26 cellular contexts compared by ENCODE assay signal in genomic region chr5:109136906-109137305, GRCh38.
"Had no signal": no experiment of that assay in that cellular context is flagged by ENCODE, and none has a peak within 500 bp of the region (broad histone marks: within the 10 kb centered on the region; RNA-seq: fewer than 3 reads in every experiment).

No MANE protein-coding gene starts in this region.

- H3K27ac ChIP-seq: stomach, suprapubic skin, testis, thoracic aorta, thyroid gland, tibial artery, tibial nerve, transverse colon, upper lobe of left lung, upper lobe of right lung, uterus, vagina had no signal

- H3K4me1 ChIP-seq: suprapubic skin, thyroid gland, upper lobe of left lung, upper lobe of right lung, uterus, vagina had no signal

- DNase-seq: stimulated activated CD4-positive, alpha-beta T cell treated with anti-CD3 and anti-CD28 coated beads, Interleukin-2, amount 100 ng/mL, for 48 hours; stimulated activated CD4-positive, alpha-beta T cell treated with anti-CD3 and anti-CD28 coated beads, Interleukin-4, amount 100 ng/mL, for 1 hour; stimulated activated CD4-positive, alpha-beta T cell treated with anti-CD3 and anti-CD28 coated beads, Interleukin-4, amount 100 ng/mL, for 24 hours; stimulated activated CD4-positive, alpha-beta T cell treated with anti-CD3 and anti-CD28 coated beads, Interleukin-4, amount 100 ng/mL, for 4 hours; stimulated activated CD8-positive, alpha-beta memory T cell treated with anti-CD3 and anti-CD28 coated beads, Interleukin-4, amount 100 ng/mL, for 48 hours; stimulated activated naive B cell treated with anti-CD40 and anti-IgM and Interleukin-4, amounts not matched to agents 10 μg/mL and 1 μg/mL and 100 μg/mL, for 72 hours; stimulated activated naive CD4-positive, alpha-beta T cell; stimulated activated naive CD4-positive, alpha-beta T cell treated with Interleukin-2 at 50 U/mL for 16 hours; stimulated activated naive CD8-positive, alpha-beta T cell treated with anti-CD3 and anti-CD28 coated beads, Interleukin-15, amount 100 ng/mL, for 72 hours; stimulated activated naive CD8-positive, alpha-beta T cell treated with anti-CD3 and anti-CD28 coated beads, Interleukin-15, Interleukin-2, amounts not matched to agents 100 U/mL and 50 U/mL, for 24 hours; stomach; substantia nigra; testis; thyroid gland; tibial artery; transverse colon; trophoblast cell; upper lobe of left lung; upper lobe of right lung; uterus had no signal

- H3K4me3 ChIP-seq: stomach, suprapubic skin, testis, thoracic aorta, thyroid gland, tibial artery, tibial nerve, transverse colon, upper lobe of left lung, upper lobe of right lung, uterus, vagina had no signal

- H3K9me3 ChIP-seq: stomach, suprapubic skin, testis, thoracic aorta, thyroid gland, tibial artery, tibial nerve, transverse colon, upper lobe of left lung, upper lobe of right lung, uterus, vagina had no signal

- ATAC-seq: stimulated activated effector memory CD8-positive, alpha-beta T cell treated with anti-CD3 and anti-CD28 coated beads, Interleukin-12 subunit alpha, Interleukin-12 subunit beta, amount 100 ng/mL, for 72 hours; stimulated activated memory B cell treated with anti-CD40 and anti-IgM and Interleukin-4, amounts not matched to agents 10 μg/mL and 1 μg/mL and 100 μg/mL, for 72 hours; stimulated activated naive B cell treated with anti-CD40 and anti-IgM and Interleukin-4, amounts not matched to agents 10 μg/mL and 1 μg/mL and 100 μg/mL, for 72 hours; stimulated activated naive CD8-positive, alpha-beta T cell treated with anti-CD3 and anti-CD28 coated beads, Interleukin-15, amount 100 ng/mL, for 72 hours; stimulated activated naive CD8-positive, alpha-beta T cell treated with anti-CD3 and anti-CD28 coated beads, Interleukin-15, Interleukin-2, amounts not matched to agents 100 U/mL and 50 U/mL, for 24 hours; upper lobe of right lung had no signal

- H3K27me3 ChIP-seq: stomach, suprapubic skin, testis, thyroid gland, tibial artery, tibial nerve, transverse colon, upper lobe of left lung, upper lobe of right lung, uterus, vagina had no signal

- H3K36me3 ChIP-seq: stomach, thoracic aorta, thyroid gland, tibial artery, tibial nerve, transverse colon, upper lobe of left lung, upper lobe of right lung, uterus, vagina had no signal
